ENCODE assay signal across 1 cellular context in the genomic region with DNA sequence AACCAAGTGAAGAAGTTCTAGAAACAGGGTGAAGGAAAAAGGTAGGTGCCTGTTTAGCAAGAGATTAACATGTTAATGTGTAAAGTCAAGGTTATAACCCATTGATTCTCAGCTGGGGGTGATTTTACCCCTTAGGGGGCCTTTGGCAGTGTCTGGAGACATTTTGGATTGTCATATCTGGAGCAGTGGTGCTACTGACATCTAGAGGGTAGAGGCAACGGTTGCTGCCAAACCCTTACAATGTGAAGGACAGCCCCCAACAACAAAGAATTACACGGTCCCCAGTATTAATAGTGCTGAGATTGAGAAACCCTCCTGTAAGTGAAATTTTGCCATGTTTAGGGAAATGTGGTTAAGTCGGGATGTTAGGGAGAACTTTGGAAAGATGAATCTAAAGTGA.
TF ChIP-seq lines count a peak whose summit lies in the region.

No MANE protein-coding gene starts in this region.

TF ChIP-seq in H1, 55 proteins besides CTCF, POLR2A, EP300 and RAD21 (continued from another document):
- TF ChIP-seq, protein P1, sequence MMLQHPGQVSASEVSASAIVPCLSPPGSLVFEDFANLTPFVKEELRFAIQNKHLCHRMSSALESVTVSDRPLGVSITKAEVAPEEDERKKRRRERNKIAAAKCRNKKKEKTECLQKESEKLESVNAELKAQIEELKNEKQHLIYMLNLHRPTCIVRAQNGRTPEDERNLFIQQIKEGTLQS (IDR thresholded peaks at IDR 0.05; ENCODE audit: insufficient read depth, low read depth, low read length): no peak
- TF ChIP-seq GTF2F1 (IDR thresholded peaks at IDR 0.05; ENCODE audit: borderline replicate concordance, low read depth, low read length) (no peak), BRCA1 (IDR thresholded peaks at IDR 0.05; ENCODE audit: low read depth, low read length) (no peak), CHD1 (IDR thresholded peaks at IDR 0.05; ENCODE audit: low read depth, low read length) (no peak), SP2 (IDR thresholded peaks at IDR 0.05; ENCODE audit: low read length) (no peak), SUZ12 (IDR thresholded peaks at IDR 0.05; ENCODE audit: low read length) (no peak)
